2 cellular contexts compared by ENCODE assay signal in genomic region chr1:93574511-93574910, GRCh38.
TF ChIP-seq lines count a peak whose summit lies in the region.

No MANE protein-coding gene starts in this region.

TF ChIP-seq in SK-N-SH, 30 proteins besides CTCF, POLR2A, EP300 and RAD21:
- TF ChIP-seq POLR2AphosphoS5 (IDR thresholded peaks at IDR 0.05; ENCODE audit: low read depth, low read length) (no peak), GATA2 (CRISPR knock-in tag; IDR thresholded peaks at IDR 0.05) (no peak)

TF ChIP-seq in SK-N-SH treated with all-trans-retinoic acid at 6 μM for 48 hours, 23 proteins besides CTCF, POLR2A, EP300 and RAD21:
- TF ChIP-seq ZNF70 (CRISPR knock-in tag; IDR thresholded peaks at IDR 0.05) (no peak), CREB5 (CRISPR knock-in tag; IDR thresholded peaks at IDR 0.05; ENCODE audit: low read depth) (no peak), ESRRG (CRISPR knock-in tag; IDR thresholded peaks at IDR 0.05) (no peak), ZNF565 (CRISPR knock-in tag; conservative IDR thresholded peaks at IDR 0.05; ENCODE audit: low read depth) (no peak), ZNF8 (CRISPR knock-in tag; IDR thresholded peaks at IDR 0.05) (no peak), TCF4 (CRISPR knock-in tag; IDR thresholded peaks at IDR 0.05; ENCODE audit: borderline replicate concordance) (no peak), POU6F1 (CRISPR knock-in tag; IDR thresholded peaks at IDR 0.05; ENCODE audit: borderline replicate concordance, low read depth) (no peak), PATZ1 (CRISPR knock-in tag; IDR thresholded peaks at IDR 0.05; ENCODE audit: borderline replicate concordance) (no peak), GLIS3 (CRISPR knock-in tag; IDR thresholded peaks at IDR 0.05) (no peak)
